In genomic region chr5:176788091-176788490, GRCh38 we compare ENCODE assay signal across 1 cellular context.
TF ChIP-seq lines count a peak whose summit lies in the region.

No MANE protein-coding gene starts in this region.

TF ChIP-seq in GM23338, 12 proteins besides CTCF, POLR2A, EP300 and RAD21 (continued from another document):
- TF ChIP-seq REST (IDR thresholded peaks at IDR 0.05; ENCODE audit: unreplicated experiment) (no peak), ZNF114 (CRISPR knock-in tag; IDR thresholded peaks at IDR 0.05) (no peak), ZNF462 (CRISPR knock-in tag; IDR thresholded peaks at IDR 0.05) (no peak), STAT1 (IDR thresholded peaks at IDR 0.05; ENCODE audit: unreplicated experiment) (no peak)
